1 cellular context compared by ENCODE assay signal in genomic region chr18:9868857-9869712, GRCh38.
TF ChIP-seq lines count a peak whose summit lies in the region.

No MANE protein-coding gene starts in this region.

TF ChIP-seq in H1, 55 proteins besides CTCF, POLR2A, EP300 and RAD21 (continued from another document):
- no peak for TF ChIP-seq ATF2 (IDR thresholded peaks at IDR 0.05; ENCODE audit: low read length)
- TF ChIP-seq CHD2 (IDR thresholded peaks at IDR 0.05; ENCODE audit: low read length), result no peak
- no peak for TF ChIP-seq KDM1A (IDR thresholded peaks at IDR 0.05; ENCODE audit: borderline replicate concordance, low read length)
- no peak for TF ChIP-seq E2F6 (IDR thresholded peaks at IDR 0.05)
- TF ChIP-seq POU5F1 (IDR thresholded peaks at IDR 0.05; ENCODE audit: low read depth, low read length), result no peak
- no peak for TF ChIP-seq ASH2L (IDR thresholded peaks at IDR 0.05; ENCODE audit: low read length)
- TF ChIP-seq PHF8 (conservative IDR thresholded peaks at IDR 0.05; ENCODE audit: low read depth, low read length), result no peak
- no peak for TF ChIP-seq EGR1 (IDR thresholded peaks at IDR 0.05; ENCODE audit: borderline replicate concordance, low read depth, low read length)
